ENCODE assay signal across 20 cellular contexts in the genomic region with DNA sequence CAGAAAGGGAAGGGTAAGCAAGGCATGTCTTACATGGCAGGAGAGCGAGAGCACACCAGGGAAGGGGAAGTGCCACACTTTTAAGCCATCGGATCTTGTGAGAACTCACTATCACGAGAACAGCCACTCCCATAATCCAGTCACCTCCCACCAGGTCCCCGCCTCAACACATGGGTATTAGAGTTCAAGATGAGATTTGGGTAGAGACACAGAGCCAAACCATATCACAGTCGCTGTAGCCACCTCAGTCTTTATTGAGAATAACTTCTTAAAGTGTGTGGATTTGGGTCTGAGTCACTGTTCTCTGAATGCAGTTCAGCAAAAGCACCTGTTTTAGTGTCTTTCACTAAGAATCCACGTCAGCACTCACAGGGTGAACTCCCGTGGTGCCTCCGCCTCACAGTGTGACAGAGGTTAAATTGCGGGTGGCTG.
DNase-seq lines count a peak whose midpoint lies in the region; TF ChIP-seq lines count a peak whose summit lies in the region.
"Had no signal": no experiment of that assay in that cellular context is flagged by ENCODE, and none has a peak within 500 bp of the region (broad histone marks: within the 10 kb centered on the region; RNA-seq: fewer than 3 reads in every experiment).

No MANE protein-coding gene starts in this region.

- H3K4me3 Mint-ChIP-seq in activated CD4-positive, alpha-beta T cell treated with anti-CD3 and anti-CD28 coated beads, Interleukin-2, amount 10 ng/mL, durations not matched to agents 24 days and 14 days: no peak overlapping the region
- H3K4me3 Mint-ChIP-seq in activated naive CD4-positive, alpha-beta T cell treated with anti-CD3 and anti-CD28 coated beads, Interleukin-2, amount 10 ng/mL, durations not matched to agents 7 days and 5 days: no peak overlapping the region
- H3K4me3 Mint-ChIP-seq in osteocyte (ENCODE audit: unreplicated experiment): no peak overlapping the region
- H3K4me3 Mint-ChIP-seq: H9; naive thymus-derived CD8-positive, alpha-beta T cell had no signal

- no peaks in the 10 kb centered on the region for H3K27me3 ChIP-seq in mammary epithelial cell (ENCODE audit: insufficient read depth, low read length)
- no peaks in the 10 kb centered on the region for H3K27me3 ChIP-seq in spleen (replicated peaks in 1 of 7)
- H3K27me3 ChIP-seq: BLaER1 treated with 17β-estradiol and CSF1 and Interleukin-3, amounts not matched to agents 10 nM and 100 nM; esophagus muscularis mucosa; pancreas had no signal

- H3K27ac Mint-ChIP-seq in activated CD4-positive, alpha-beta T cell treated with anti-CD3 and anti-CD28 coated beads, Interleukin-2, amount 10 ng/mL, durations not matched to agents 24 days and 14 days: peak overlapping the region; percentile 57
- peak overlapping the region; percentile 59 for H3K27ac Mint-ChIP-seq in activated naive CD4-positive, alpha-beta T cell treated with anti-CD3 and anti-CD28 coated beads, Interleukin-2, amount 10 ng/mL, durations not matched to agents 7 days and 5 days
- peak overlapping the region; percentile 87 for H3K27ac Mint-ChIP-seq in osteocyte (ENCODE audit: unreplicated experiment)
- H3K27ac Mint-ChIP-seq: H9 had no signal

- H3K27me3 Mint-ChIP-seq in activated CD4-positive, alpha-beta T cell treated with anti-CD3 and anti-CD28 coated beads, Interleukin-2, amount 10 ng/mL, durations not matched to agents 24 days and 14 days: no peaks in the 10 kb centered on the region
- no peaks in the 10 kb centered on the region for H3K27me3 Mint-ChIP-seq in activated naive CD4-positive, alpha-beta T cell treated with anti-CD3 and anti-CD28 coated beads, Interleukin-2, amount 10 ng/mL, durations not matched to agents 7 days and 5 days
- H3K27me3 Mint-ChIP-seq in osteocyte (ENCODE audit: unreplicated experiment): no peaks in the 10 kb centered on the region
- H3K27me3 Mint-ChIP-seq: naive thymus-derived CD8-positive, alpha-beta T cell had no signal

- CTCF ChIA-PET in HEK293 (lab: Yijun Ruan, JAX) (interaction anchor here (0.7 kb wide), 1 partner anchor 55 kb away, joined by 4 read pairs; no protein-coding TSS in a partner anchor), mammary epithelial cell (lab: Charles Lee; ENCODE audit: low non-redundant PET) (no interaction called here)
- CTCF ChIA-PET in activated naive CD4-positive, alpha-beta T cell treated with anti-CD3 and anti-CD28 coated beads, Interleukin-2, amount 10 ng/mL, durations not matched to agents 7 days and 5 days (lab: Charles Lee): no interaction called here

- POLR2A ChIA-PET in HEK293 (lab: Yijun Ruan, JAX): no interaction called here

- H3K4me1 Mint-ChIP-seq in activated CD4-positive, alpha-beta T cell treated with anti-CD3 and anti-CD28 coated beads, Interleukin-2, amount 10 ng/mL, durations not matched to agents 24 days and 14 days: peaks cover 35% of the 10 kb centered on the region
- H3K4me1 Mint-ChIP-seq in activated naive CD4-positive, alpha-beta T cell treated with anti-CD3 and anti-CD28 coated beads, Interleukin-2, amount 10 ng/mL, durations not matched to agents 7 days and 5 days: peaks cover 41% of the 10 kb centered on the region
- peaks cover 53% of the 10 kb centered on the region for H3K4me1 Mint-ChIP-seq in osteocyte (ENCODE audit: unreplicated experiment)

- no peak overlapping the region for H2AFZ ChIP-seq in mammary epithelial cell (ENCODE audit: low read depth, low read length)

- intact Hi-C loops in activated CD4-positive, alpha-beta T cell treated with anti-CD3 and anti-CD28 coated beads, Interleukin-2, amount 10 ng/mL, durations not matched to agents 24 days and 14 days (cut with micrococcal nuclease): no loop called here
- intact Hi-C loops in mammary epithelial cell (cut with micrococcal nuclease) (no loop called here), spleen (cut with DNase I; ENCODE audit: low total_unique reads) (no loop called here)

- in situ Hi-C loops in mammary epithelial cell (cut with MboI; ENCODE audit: low sequenced_read_pairs in 2 of 2): no loop called here

- H3K36me3 ChIP-seq in HEK293 (ENCODE audit: control insufficient read depth in 2 of 2, insufficient read depth in 1 of 2, low read length in 2 of 2): peaks cover 0 to 19% of the 10 kb centered on the region in 2 experiments; a peak in 1 of 3 replicates
- H3K36me3 ChIP-seq in mammary epithelial cell (ENCODE audit: insufficient read depth, low read length): no peaks in the 10 kb centered on the region
- peaks cover 0 to 47% (median 0%) of the 10 kb centered on the region in 6 donors for H3K36me3 ChIP-seq in spleen
- H3K36me3 ChIP-seq: pancreas, thoracic aorta had no signal

- WGBS in mammary epithelial cell (ENCODE audit: low coverage, missing lambda C conversion rate): 98% methylated on average over 9 of the region's 9 CpGs
- WGBS in spleen, 5 donors: 79 to 91% (median 87%) methylated on average over 9 of the region's 9 CpGs

- TF ChIP-seq POLR2A in spleen (IDR thresholded peaks at IDR 0.05): no peak

- H3K4me1 ChIP-seq in HEK293 (ENCODE audit: control insufficient read depth, insufficient read depth, low read length) (no peaks in the 10 kb centered on the region), mammary epithelial cell (ENCODE audit: insufficient read depth, low read length) (peaks cover 12% of the 10 kb centered on the region), spleen (peaks cover 5 to 30% (median 15%) of the 10 kb centered on the region in 6 donors)
- H3K4me1 ChIP-seq: pancreas had no signal

- H3K4me3 ChIP-seq in HEK293 (ENCODE audit: low read depth, low read length) (no peak overlapping the region), mammary epithelial cell (replicated peaks in 1 of 3; ENCODE audit: insufficient read depth in 1 of 3, low read depth in 2 of 3, low read length in 3 of 3) (no peak overlapping the region), spleen (no peak overlapping the region)
- H3K4me3 ChIP-seq: A549; BLaER1 treated with 17β-estradiol and CSF1 and Interleukin-3, amounts not matched to agents 10 nM and 100 nM; esophagus muscularis mucosa; pancreas; thoracic aorta had no signal

- no peak for TF ChIP-seq CTCF in HEK293 (tag by site-specific recombination; IDR thresholded peaks at IDR 0.05)
- TF ChIP-seq CTCF in osteocyte (IDR thresholded peaks at IDR 0.05): no peak
- TF ChIP-seq CTCF in mammary epithelial cell (conservative IDR thresholded peaks at IDR 0.05 in 1 of 2, IDR thresholded peaks at IDR 0.05 in 1 of 2; ENCODE audit: extremely low read depth in 1 of 2, insufficient read depth in 1 of 2, low read depth in 1 of 2, low read length in 2 of 2): no peak
- TF ChIP-seq CTCF in spleen (IDR thresholded peaks at IDR 0.05 in 8 of 11, conservative IDR thresholded peaks at IDR 0.05 in 3 of 11): no peak

- no peaks in the 10 kb centered on the region for H4K20me1 ChIP-seq in mammary epithelial cell (ENCODE audit: insufficient read depth, low read length)

- H3K4me2 ChIP-seq in mammary epithelial cell (ENCODE audit: insufficient read depth, low read depth, low read length): no peak overlapping the region
- H3K4me2 ChIP-seq: A549; BLaER1 treated with 17β-estradiol and CSF1 and Interleukin-3, amounts not matched to agents 10 nM and 100 nM had no signal

- dilution Hi-C loops in mammary epithelial cell (cut with HindIII; ENCODE audit: low sequenced_read_pairs): no loop called here

- no peak overlapping the region for H3K9ac ChIP-seq in mammary epithelial cell (ENCODE audit: insufficient read depth, low read length)
- H3K9ac ChIP-seq: BLaER1 treated with 17β-estradiol and CSF1 and Interleukin-3, amounts not matched to agents 10 nM and 100 nM had no signal

- no peak for DNase-seq in activated CD4-positive, alpha-beta T cell treated with anti-CD3 and anti-CD28 coated beads, Interleukin-2, amount 10 ng/mL, durations not matched to agents 24 days and 14 days
- DNase-seq in activated CD4-positive, alpha-beta T cell treated with anti-CD3 and anti-CD28 coated beads for 1 hour: no peak
- DNase-seq in activated naive CD4-positive, alpha-beta T cell treated with anti-CD3 and anti-CD28 coated beads, Interleukin-2, amount 10 ng/mL, durations not matched to agents 7 days and 5 days: peak; percentile 21
- DNase-seq in osteocyte (ENCODE audit: extremely low spot score, unreplicated experiment) (no peak), mammary epithelial cell (no peak), spleen (no peak)
- DNase-seq in central memory CD4-positive, alpha-beta T cell: no peak
- DNase-seq: activated gamma-delta T cell; Calu3; effector memory CD4-positive, alpha-beta T cell; H9; KG1; mesenchymal stem cell; naive thymus-derived CD8-positive, alpha-beta T cell had no signal

- no TSS peak for BruUV-seq in mammary epithelial cell (replicated peaks; lab: Mats Ljungman, UMichigan)

- H3K79me2 ChIP-seq in mammary epithelial cell (ENCODE audit: insufficient read depth, low read length): no peaks in the 10 kb centered on the region

- H3K9me3 ChIP-seq in HEK293 (ENCODE audit: control insufficient read depth, insufficient read depth, low read depth, low read length) (no peaks in the 10 kb centered on the region), mammary epithelial cell (replicated peaks; ENCODE audit: insufficient read depth, low read length) (no peaks in the 10 kb centered on the region), spleen (no peaks in the 10 kb centered on the region)
- H3K9me3 ChIP-seq: A549, esophagus muscularis mucosa, pancreas, thoracic aorta had no signal

- H3K27ac ChIP-seq in HEK293 (ENCODE audit: extremely low read depth, low read depth, low read length) (no peak overlapping the region), mammary epithelial cell (ENCODE audit: insufficient read depth, low read depth, low read length) (no peak overlapping the region), spleen (no peak overlapping the region)
- H3K27ac ChIP-seq: A549; BLaER1 treated with 17β-estradiol and CSF1 and Interleukin-3, amounts not matched to agents 10 nM and 100 nM; pancreas; thoracic aorta had no signal

- H3K9me3 Mint-ChIP-seq in activated CD4-positive, alpha-beta T cell treated with anti-CD3 and anti-CD28 coated beads, Interleukin-2, amount 10 ng/mL, durations not matched to agents 24 days and 14 days: no peaks in the 10 kb centered on the region
- H3K9me3 Mint-ChIP-seq in activated naive CD4-positive, alpha-beta T cell treated with anti-CD3 and anti-CD28 coated beads, Interleukin-2, amount 10 ng/mL, durations not matched to agents 7 days and 5 days: peaks cover 7% of the 10 kb centered on the region
- H3K9me3 Mint-ChIP-seq in osteocyte (ENCODE audit: unreplicated experiment): no peaks in the 10 kb centered on the region
- H3K9me3 Mint-ChIP-seq: naive thymus-derived CD8-positive, alpha-beta T cell had no signal

- peaks cover 51% of the 10 kb centered on the region for H3K36me3 Mint-ChIP-seq in activated CD4-positive, alpha-beta T cell treated with anti-CD3 and anti-CD28 coated beads, Interleukin-2, amount 10 ng/mL, durations not matched to agents 24 days and 14 days (ENCODE audit: low read depth)
- peaks cover 46% of the 10 kb centered on the region for H3K36me3 Mint-ChIP-seq in activated naive CD4-positive, alpha-beta T cell treated with anti-CD3 and anti-CD28 coated beads, Interleukin-2, amount 10 ng/mL, durations not matched to agents 7 days and 5 days
- H3K36me3 Mint-ChIP-seq in osteocyte (ENCODE audit: unreplicated experiment): peaks cover 6% of the 10 kb centered on the region

TF ChIP-seq in HEK293, 187 proteins besides CTCF, POLR2A, EP300 and RAD21 (continues in another document):
- peak; percentile 64 for TF ChIP-seq SETDB1 (IDR thresholded peaks at IDR 0.05; ENCODE audit: insufficient read length, low read length)
